In genomic region chr17:58668598-58668935, GRCh38 we compare ENCODE assay signal across 16 cellular contexts. TPM values are rescaled to one million over a fixed set of nuclear protein-coding genes. Genes with fewer than 3 reads are reported as not detected.
DNase-seq lines count a peak whose midpoint lies in the region; ATAC-seq and TF ChIP-seq lines count a peak whose summit lies in the region.
"Had no signal": no experiment of that assay in that cellular context is flagged by ENCODE, and none has a peak within 500 bp of the region (broad histone marks: within the 10 kb centered on the region; RNA-seq: fewer than 3 reads in every experiment).

No MANE protein-coding gene starts in this region.

- H4K91ac ChIP-seq in neuronal stem cell (ENCODE audit: low read depth, low read length, poor library complexity): no peak overlapping the region

- H3K4me3 ChIP-seq in PC-3 (ENCODE audit: low read length) (0 out of 2 replicates have a peak overlapping the region, but pooled peaks have one; percentile 1), neuronal stem cell (ENCODE audit: low read length in 2 of 2) (no peak overlapping the region), body of pancreas (no peak overlapping the region)
- H3K4me3 ChIP-seq: BLaER1, GM23248 had no signal

- H3K4me2 ChIP-seq in PC-3 (ENCODE audit: low read length): peak overlapping the region; percentile 97
- no peak overlapping the region for H3K4me2 ChIP-seq in neuronal stem cell (ENCODE audit: insufficient read depth, low read length, poor library complexity, severe bottlenecking)
- H3K4me2 ChIP-seq: BLaER1 had no signal

- no peaks in the 10 kb centered on the region for H4K20me1 ChIP-seq in PC-3 (ENCODE audit: low read length)
- H4K20me1 ChIP-seq: BLaER1 had no signal

- no peak for ATAC-seq in PC-3
- ATAC-seq in HG03025 (IDR thresholded peaks at IDR 0.05; ENCODE audit: low FRiP score, unreplicated experiment): no peak
- ATAC-seq in body of pancreas: no peak

- no peak overlapping the region for H2BK15ac ChIP-seq in neuronal stem cell (ENCODE audit: low read length)

- no peak overlapping the region for H3K4ac ChIP-seq in neuronal stem cell (ENCODE audit: low read length)

- WGBS in neuronal stem cell (ENCODE audit: extremely low coverage in 2 of 2, insufficient read length in 2 of 2, insufficient replicate concordance in 1 of 2), 2 donors: no CpG with 5 or more reads among the region's 2 CpGs
- WGBS in body of pancreas, 2 donors: 64 to 80% methylated on average over 2 of the region's 2 CpGs

- BruUV-seq in PC-3 (replicated peaks; lab: Mats Ljungman, UMichigan): no TSS peak

- peaks cover 10% of the 10 kb centered on the region for H3F3A ChIP-seq in PC-3 (ENCODE audit: low read length, unreplicated experiment)

- no peak overlapping the region for H3K23ac ChIP-seq in neuronal stem cell (ENCODE audit: low read depth, low read length, poor library complexity)

- H3K79me2 ChIP-seq in PC-3 (ENCODE audit: low read length): no peaks in the 10 kb centered on the region

- H3K9me2 ChIP-seq in PC-3 (replicated peaks; ENCODE audit: low read length): no peaks in the 10 kb centered on the region

- TF ChIP-seq CTCF in PC-3 (conservative IDR thresholded peaks at IDR 0.05; ENCODE audit: low read depth, low read length) (no peak), body of pancreas (IDR thresholded peaks at IDR 0.05) (no peak)

- H3K27me3 ChIP-seq in PC-3 (ENCODE audit: low read length): no peaks in the 10 kb centered on the region
- H3K27me3 ChIP-seq in neuronal stem cell (ENCODE audit: control insufficient read depth in 3 of 3, insufficient read depth in 3 of 3, low read depth in 1 of 3, low read length in 3 of 3): no peaks in the 10 kb centered on the region
- H3K27me3 ChIP-seq in body of pancreas: no peaks in the 10 kb centered on the region
- H3K27me3 ChIP-seq: BLaER1 had no signal

- H2AFZ ChIP-seq in PC-3 (ENCODE audit: low read length): peak overlapping the region; percentile 14; the same call in 1 of the 2 replicates
- H2AFZ ChIP-seq in neuronal stem cell (ENCODE audit: low read length): no peak overlapping the region
- H2AFZ ChIP-seq: GM23248 had no signal

- no peaks in the 10 kb centered on the region for H3K79me1 ChIP-seq in neuronal stem cell (ENCODE audit: low read depth, low read length)

- no peaks in the 10 kb centered on the region for H3K36me3 ChIP-seq in PC-3 (ENCODE audit: low read depth, low read length)
- H3K36me3 ChIP-seq in neuronal stem cell (replicated peaks in 1 of 2; ENCODE audit: control insufficient read depth in 2 of 2, insufficient read depth in 2 of 2, low read length in 2 of 2): no peaks in the 10 kb centered on the region
- no peaks in the 10 kb centered on the region for H3K36me3 ChIP-seq in body of pancreas (replicated peaks in 1 of 2; ENCODE audit: insufficient read depth in 1 of 2, low read depth in 2 of 2)
- H3K36me3 ChIP-seq: BLaER1 had no signal

- POLR2A ChIA-PET in PC-3 (lab: Charles Lee; ENCODE audit: unreplicated experiment): interaction anchor here (0.6 kb wide), 1 partner anchor 37 kb away, joined by 4 read pairs; no protein-coding TSS in a partner anchor

- H3K18ac ChIP-seq in neuronal stem cell (ENCODE audit: low read length): no peak overlapping the region

- H3K4me1 ChIP-seq in PC-3 (ENCODE audit: insufficient read depth, low read length) (peaks cover 47% of the 10 kb centered on the region), neuronal stem cell (ENCODE audit: control insufficient read depth in 2 of 2, insufficient read depth in 1 of 2, low read depth in 1 of 2, low read length in 2 of 2) (peaks cover 0 to 4% of the 10 kb centered on the region in 2 donors), body of pancreas (no peaks in the 10 kb centered on the region)

- CTCF ChIA-PET in PC-3 (lab: Charles Lee): no interaction called here

- DNase-seq in SIG-M5 treated with dmso at 0.1 percent for 504 hours (lab: John Stamatoyannopoulos, UW; ENCODE audit: unreplicated experiment) (peak; percentile 59), SIG-M5 (lab: John Stamatoyannopoulos, UW) (no peak), PC-3 (peak; percentile 33), epithelial cell of prostate (ENCODE audit: low read depth, low spot score) (no peak), neuronal stem cell (ENCODE audit: low spot score) (no peak), body of pancreas (no peak), COLO829 (ENCODE audit: low spot score) (no peak)
- DNase-seq: 8988T; AML-193; CD4-positive, CD25-positive, alpha-beta regulatory T cell; DMS153; DMS79 treated with DMSO at 0.1 percent for 48 hours; H7 had no signal

- H3K9me3 ChIP-seq in PC-3 (ENCODE audit: low read length) (no peaks in the 10 kb centered on the region), neuronal stem cell (replicated peaks in 1 of 2; ENCODE audit: control insufficient read depth in 2 of 2, insufficient read depth in 1 of 2, low read depth in 1 of 2, low read length in 2 of 2) (no peaks in the 10 kb centered on the region), body of pancreas (no peaks in the 10 kb centered on the region)
- H3K9me3 ChIP-seq: BLaER1 had no signal

- no peak overlapping the region for H2BK120ac ChIP-seq in neuronal stem cell (ENCODE audit: low read depth, low read length)

- intact Hi-C loops in PC-3 (cut with micrococcal nuclease) (no loop called here), body of pancreas (cut with DNase I) (no loop called here)

- H2AK5ac ChIP-seq in neuronal stem cell (ENCODE audit: low read depth, low read length): no peak overlapping the region

- H2BK5ac ChIP-seq in neuronal stem cell (ENCODE audit: low read length): no peak overlapping the region

- no peak overlapping the region for H2BK12ac ChIP-seq in neuronal stem cell (ENCODE audit: low read length)

- H3K27ac ChIP-seq in PC-3 (ENCODE audit: low read length) (peak overlapping the region; percentile 92), epithelial cell of prostate (peak overlapping the region; percentile 66), neuronal stem cell (replicated peaks; ENCODE audit: low read length) (no peak overlapping the region), body of pancreas (no peak overlapping the region)
- H3K27ac ChIP-seq: BLaER1, GM23248 had no signal

- peak overlapping the region; percentile 87 for H3K9ac ChIP-seq in PC-3 (ENCODE audit: low read length)
- no peak overlapping the region for H3K9ac ChIP-seq in neuronal stem cell (ENCODE audit: low read depth, low read length, poor library complexity)
- H3K9ac ChIP-seq: BLaER1, GM23248 had no signal

- H4K8ac ChIP-seq in neuronal stem cell (ENCODE audit: low read depth, low read length): no peak overlapping the region

- H3K14ac ChIP-seq in neuronal stem cell (ENCODE audit: low read length): no peak overlapping the region

- TF ChIP-seq POLR2A in body of pancreas (IDR thresholded peaks at IDR 0.05): no peak

RNA-seq across cellular contexts. Expression of gene TEX14, which starts 23.3 kb away (rescaled TPM):
- total RNA-seq in PC-3 (2014; rRNA removed) (0.12 and 0.29 TPM in 2 replicates), body of pancreas (under 1 TPM in 1 of 2 donors, not detected in 1; 0.26 TPM)
- polyA plus RNA-seq in neuronal stem cell (2013, experiment 1 of 2): 0.40 TPM
- polyA plus RNA-seq in neuronal stem cell (2013, experiment 2 of 2): 0.26 TPM
- total RNA-seq: GM23248 had no signal

RNA-seq across cellular contexts. Expression of gene RAD51C, which starts 23.8 kb away (rescaled TPM):
- 58.9 and 71.1 TPM in 2 replicates for total RNA-seq in PC-3 (2014; rRNA removed)
- 32.4 TPM for polyA plus RNA-seq in neuronal stem cell (2013, experiment 1 of 2)
- polyA plus RNA-seq in neuronal stem cell (2013, experiment 2 of 2): 33.3 TPM
- 10 to 100 TPM in 1 of 2 donors, 1 to 10 TPM in 1; 3.3 to 13.2 TPM for total RNA-seq in body of pancreas

Comparison
In these comparisons a context has a peak if more than half of its experiments do, and no peak if none do; other contexts are left out.
1. DNase-seq: peak in SIG-M5 treated with dmso at 0.1 percent for 504 hours (single experiment) and PC-3 (single experiment); none in SIG-M5 (single experiment), epithelial cell of prostate (single experiment), neuronal stem cell (single experiment), body of pancreas (0 of 4) and COLO829 (single experiment).
2. H3K27ac ChIP-seq: peak in PC-3 (single experiment) and epithelial cell of prostate (single experiment); none in neuronal stem cell (single experiment) and body of pancreas (0 of 4).